Comparison of ENCODE assay signal across 2 cellular contexts in genomic region chr1:48437379-48437778, GRCh38. TPM values are rescaled to one million over a fixed set of nuclear protein-coding genes. Genes with fewer than 3 reads are reported as not detected.
"Had no signal": no experiment of that assay in that cellular context is flagged by ENCODE, and none has a peak within 500 bp of the region (broad histone marks: within the 10 kb centered on the region; RNA-seq: fewer than 3 reads in every experiment).

No MANE protein-coding gene starts in this region.

RNA-seq across cellular contexts. Expression of gene SPATA6, which starts 34.6 kb away (rescaled TPM):
- total RNA-seq: PC-9, SJSA1 had no signal
